8 cellular contexts compared by ENCODE assay signal in the genomic region with DNA sequence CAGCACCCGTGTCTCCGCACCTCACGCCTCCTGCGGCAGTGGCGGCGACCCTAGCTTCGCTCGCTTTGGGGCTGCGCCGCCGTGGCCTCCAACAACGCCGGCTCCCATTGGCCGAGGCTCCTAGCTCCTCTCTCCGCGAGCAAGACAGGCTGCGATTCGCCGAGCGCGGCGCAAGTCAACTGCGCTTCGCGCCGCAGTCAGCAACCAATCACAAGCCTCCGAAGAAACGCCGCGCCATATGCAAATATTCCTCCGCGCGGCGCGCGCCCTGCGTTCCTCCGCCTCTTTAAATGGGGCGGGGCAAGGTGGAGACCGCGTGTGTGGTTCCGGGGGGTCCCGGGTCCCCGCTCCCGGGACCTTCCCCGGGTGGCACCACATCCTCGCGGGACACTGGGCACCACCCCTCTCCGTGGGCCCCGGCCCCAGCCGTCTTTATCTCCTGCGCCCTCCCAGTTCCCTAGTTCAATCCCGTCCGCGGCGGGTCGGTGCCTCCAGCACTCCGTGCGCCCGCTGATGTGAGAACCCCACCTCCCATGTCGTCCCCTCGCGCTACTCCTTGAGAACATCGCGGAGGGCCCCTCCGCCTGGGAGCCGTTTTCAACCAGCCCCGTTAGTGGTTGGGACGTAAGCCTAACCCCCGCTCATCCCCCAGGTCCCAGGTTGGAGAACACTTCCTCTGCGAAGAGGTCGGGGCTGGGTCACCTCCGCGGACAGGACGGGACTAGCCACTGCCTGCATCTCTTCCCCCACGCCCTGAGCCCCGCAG. TPM values are rescaled to one million over a fixed set of nuclear protein-coding genes. Genes with fewer than 3 reads are reported as not detected.
DNase-seq lines count a peak whose midpoint lies in the region; ATAC-seq lines count a peak whose summit lies in the region.

A gene with protein sequence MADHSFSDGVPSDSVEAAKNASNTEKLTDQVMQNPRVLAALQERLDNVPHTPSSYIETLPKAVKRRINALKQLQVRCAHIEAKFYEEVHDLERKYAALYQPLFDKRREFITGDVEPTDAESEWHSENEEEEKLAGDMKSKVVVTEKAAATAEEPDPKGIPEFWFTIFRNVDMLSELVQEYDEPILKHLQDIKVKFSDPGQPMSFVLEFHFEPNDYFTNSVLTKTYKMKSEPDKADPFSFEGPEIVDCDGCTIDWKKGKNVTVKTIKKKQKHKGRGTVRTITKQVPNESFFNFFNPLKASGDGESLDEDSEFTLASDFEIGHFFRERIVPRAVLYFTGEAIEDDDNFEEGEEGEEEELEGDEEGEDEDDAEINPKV (minus strand): TSS at position 96 of the 766 bp plus-strand sequence. CDS start 13,109 bp downstream, outside the sequence.

- H3K36me3 Mint-ChIP-seq in activated CD4-positive, alpha-beta T cell treated with anti-CD3 and anti-CD28 coated beads, Interleukin-2, amount 10 ng/mL, durations not matched to agents 7 days and 5 days (ENCODE audit: low read depth), result peaks cover 39% of the 10 kb centered on the region

- peak within 1 kb of the TSS; percentile 95 for H3K4me2 ChIP-seq in BLaER1

- DNase-seq in NCI-H69 (lab: John Stamatoyannopoulos, UW), result peak; percentile 99
- peak; percentile 97 for DNase-seq in activated CD4-positive, alpha-beta T cell treated with anti-CD3 and anti-CD28 coated beads, Interleukin-2, amount 10 ng/mL, durations not matched to agents 7 days and 5 days
- peak; percentile 96 for DNase-seq in dedifferentiated amniotic fluid mesenchymal stem cell (ENCODE audit: extremely low spot score)
- DNase-seq in left lobe of liver (ENCODE audit: low spot score), result peak; percentile 98
- DNase-seq in stimulated activated CD4-positive, alpha-beta T cell treated with anti-CD3 and anti-CD28 coated beads, Interleukin-2, amount 100 ng/mL, for 4 hours (ENCODE audit: low read depth), result peak; percentile 94

- no peaks in the 10 kb centered on the region for H3K9me3 Mint-ChIP-seq in activated CD4-positive, alpha-beta T cell treated with anti-CD3 and anti-CD28 coated beads, Interleukin-2, amount 10 ng/mL, durations not matched to agents 7 days and 5 days

- CTCF ChIA-PET in activated CD4-positive, alpha-beta T cell treated with anti-CD3 and anti-CD28 coated beads, Interleukin-2, amount 10 ng/mL, durations not matched to agents 7 days and 5 days (lab: Charles Lee), result interaction anchor here (0.6 to 0.7 kb wide), 2 partner anchors 9 to 22 kb away, joined by 4 to 5 read pairs; no protein-coding TSS in a partner anchor

- peak within 1 kb of the TSS; percentile 90 for H3K27ac ChIP-seq in BLaER1

- H4K20me1 ChIP-seq in BLaER1, result peaks cover 45% of the 10 kb centered on the region

- no peaks in the 10 kb centered on the region for H3K9me3 ChIP-seq in BLaER1

- peak within 1 kb of the TSS; percentile 92 for H3K9ac ChIP-seq in BLaER1

- ATAC-seq in GM19328 (IDR thresholded peaks at IDR 0.05; ENCODE audit: unreplicated experiment), result peak; percentile 90
- ATAC-seq in HG03520 (IDR thresholded peaks at IDR 0.05; ENCODE audit: unreplicated experiment), result peak; percentile 78
- peak; percentile 90 for ATAC-seq in left lobe of liver

- peaks cover 6% of the 10 kb centered on the region; the same call in 1 of the 2 replicates for H3K36me3 ChIP-seq in BLaER1

- H3K4me3 Mint-ChIP-seq in activated CD4-positive, alpha-beta T cell treated with anti-CD3 and anti-CD28 coated beads, Interleukin-2, amount 10 ng/mL, durations not matched to agents 7 days and 5 days, result peak within 1 kb of the TSS; percentile 96

- no peaks in the 10 kb centered on the region for H3K27me3 ChIP-seq in BLaER1

- H3K27me3 Mint-ChIP-seq in activated CD4-positive, alpha-beta T cell treated with anti-CD3 and anti-CD28 coated beads, Interleukin-2, amount 10 ng/mL, durations not matched to agents 7 days and 5 days, result no peaks in the 10 kb centered on the region

- peak within 1 kb of the TSS; percentile 97 for H3K27ac Mint-ChIP-seq in activated CD4-positive, alpha-beta T cell treated with anti-CD3 and anti-CD28 coated beads, Interleukin-2, amount 10 ng/mL, durations not matched to agents 7 days and 5 days

- H3K4me3 ChIP-seq in BLaER1, result peak within 1 kb of the TSS; percentile 88

- H3K4me1 ChIP-seq in BLaER1, result peaks cover 44% of the 10 kb centered on the region

- H3K4me1 Mint-ChIP-seq in activated CD4-positive, alpha-beta T cell treated with anti-CD3 and anti-CD28 coated beads, Interleukin-2, amount 10 ng/mL, durations not matched to agents 7 days and 5 days, result peaks cover 24% of the 10 kb centered on the region

- POLR2A ChIA-PET in activated CD4-positive, alpha-beta T cell treated with anti-CD3 and anti-CD28 coated beads, Interleukin-2, amount 10 ng/mL, durations not matched to agents 7 days and 5 days (lab: Charles Lee), result interaction anchor here (0.7 to 1.0 kb wide), 2 partner anchors 21 to 22 kb away, joined by 4 to 7 read pairs; no protein-coding TSS in a partner anchor

RNA-seq across cellular contexts. Expression of the gene that starts here (rescaled TPM):
- 100 to 1,000 TPM; 354 to 367 TPM for total RNA-seq in activated CD4-positive, alpha-beta T cell treated with anti-CD3 and anti-CD28 coated beads, Interleukin-2, amount 10 ng/mL, durations not matched to agents 7 days and 5 days
- 42.2 TPM for total RNA-seq in left lobe of liver

Comparison
In these comparisons a context has a peak if more than half of its experiments do, and no peak if none do; other contexts are left out.
1. Peak in every context shown above with its lines: DNase-seq, ATAC-seq, H3K4me3 ChIP-seq and H3K27ac ChIP-seq.